ENCODE assay signal across 11 cellular contexts in the genomic region with DNA sequence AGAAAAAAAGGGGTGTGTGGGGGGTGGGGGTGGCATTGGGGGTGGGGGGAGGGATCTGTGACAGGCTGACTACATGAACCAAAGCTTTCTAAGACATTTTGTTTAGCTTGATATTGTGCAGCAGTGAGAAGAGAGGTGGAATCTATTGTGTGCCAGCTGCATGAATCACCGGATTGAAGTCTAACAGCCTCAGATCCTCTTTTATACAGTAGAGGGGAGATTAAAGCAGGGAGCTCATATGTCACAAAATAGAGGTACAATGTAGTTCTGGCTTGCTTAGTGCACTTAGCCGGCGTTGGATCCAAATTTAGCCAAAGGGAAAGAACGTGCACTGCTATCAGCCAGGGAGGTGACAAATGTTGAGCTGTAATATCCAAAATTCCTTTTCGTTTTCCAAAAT.
DNase-seq lines count a peak whose midpoint lies in the region; ATAC-seq and TF ChIP-seq lines count a peak whose summit lies in the region.
"Had no signal": no experiment of that assay in that cellular context is flagged by ENCODE, and none has a peak within 500 bp of the region (broad histone marks: within the 10 kb centered on the region; RNA-seq: fewer than 3 reads in every experiment).

No MANE protein-coding gene starts in this region.

- no peak overlapping the region for H3K9ac ChIP-seq in PC-3 (ENCODE audit: low read length)

- no peak for TF ChIP-seq EP300 in tibial nerve (IDR thresholded peaks at IDR 0.05)

- H3K27me3 ChIP-seq in PC-3 (ENCODE audit: low read length) (no peaks in the 10 kb centered on the region), Peyer's patch (no peaks in the 10 kb centered on the region), tibial nerve (no peaks in the 10 kb centered on the region)

- H3K4me3 ChIP-seq in PC-3 (ENCODE audit: low read length) = no peak overlapping the region
- H3K4me3 ChIP-seq in retinal pigment epithelial cell (ENCODE audit: low read length) = no peak overlapping the region
- H3K4me3 ChIP-seq in Peyer's patch = no peak overlapping the region
- no peak overlapping the region for H3K4me3 ChIP-seq in tibial nerve

- CTCF ChIA-PET in PC-3 (lab: Charles Lee) = no interaction called here

- H3K9me2 ChIP-seq in PC-3 (replicated peaks; ENCODE audit: low read length) = no peaks in the 10 kb centered on the region

- 70 to 75% methylated on average over 5 of the region's 5 CpGs for WGBS in tibial nerve, 2 donors

- POLR2A ChIA-PET in PC-3 (lab: Charles Lee; ENCODE audit: unreplicated experiment) = no interaction called here

- no peaks in the 10 kb centered on the region for H3K79me2 ChIP-seq in PC-3 (ENCODE audit: low read length)

- H3K9me3 ChIP-seq in PC-3 (ENCODE audit: low read length) (no peaks in the 10 kb centered on the region), Peyer's patch (no peaks in the 10 kb centered on the region), tibial nerve (peaks cover 0 to under 1% (median 0%) of the 10 kb centered on the region in 4 donors)

- H2AFZ ChIP-seq in PC-3 (ENCODE audit: low read length) = no peak overlapping the region

- DNase-seq in HCEC 1CT (peak; percentile 56), PC-3 (peak; percentile 26), fibroblast of peridontal ligament (ENCODE audit: extremely low read depth) (peak; percentile 49), retinal pigment epithelial cell (ENCODE audit: low read depth) (peak; percentile 68), globus pallidus (ENCODE audit: low spot score) (no peak), Peyer's patch (no peak), tibial nerve (ENCODE audit: low spot score in 2 of 2) (no peak), omental fat pad (ENCODE audit: low spot score) (no peak)
- DNase-seq: activated CD4-positive, alpha-beta memory T cell treated with anti-CD3 and anti-CD28 coated beads, Interleukin-2, amount 10 ng/mL, durations not matched to agents 7 days and 5 days; amniotic stem cell; DMS53 had no signal

- ATAC-seq in PC-3 (peak; percentile 56; the same call in 1 of the 2 replicates), omental fat pad (ENCODE audit: low FRiP score) (no peak)

- TF ChIP-seq CTCF in PC-3 (conservative IDR thresholded peaks at IDR 0.05; ENCODE audit: low read depth, low read length) (no peak), retinal pigment epithelial cell (conservative IDR thresholded peaks at IDR 0.05; ENCODE audit: low read depth, low read length) (no peak), Peyer's patch (IDR thresholded peaks at IDR 0.05) (no peak), tibial nerve (IDR thresholded peaks at IDR 0.05) (no peak), omental fat pad (IDR thresholded peaks at IDR 0.05) (no peak)

- intact Hi-C loops in PC-3 (cut with micrococcal nuclease) = no loop called here

- no peaks in the 10 kb centered on the region for H3F3A ChIP-seq in PC-3 (ENCODE audit: low read length, unreplicated experiment)

- no peaks in the 10 kb centered on the region for H3K4me1 ChIP-seq in PC-3 (ENCODE audit: insufficient read depth, low read length)
- peaks cover 0 to 4% (median 0%) of the 10 kb centered on the region in 4 donors for H3K4me1 ChIP-seq in Peyer's patch
- peaks cover 0 to 8% (median 0%) of the 10 kb centered on the region in 4 donors for H3K4me1 ChIP-seq in tibial nerve

- no peaks in the 10 kb centered on the region for H4K20me1 ChIP-seq in PC-3 (ENCODE audit: low read length)

- no peak overlapping the region for H3K27ac ChIP-seq in PC-3 (ENCODE audit: low read length)
- no peak overlapping the region for H3K27ac ChIP-seq in Peyer's patch
- no peak overlapping the region for H3K27ac ChIP-seq in tibial nerve

- no TSS peak for BruUV-seq in PC-3 (replicated peaks; lab: Mats Ljungman, UMichigan)

- TF ChIP-seq POLR2A in Peyer's patch (IDR thresholded peaks at IDR 0.05) (no peak), tibial nerve (IDR thresholded peaks at IDR 0.05) (no peak)

- H3K36me3 ChIP-seq in PC-3 (ENCODE audit: low read depth, low read length) (no peaks in the 10 kb centered on the region), Peyer's patch (no peaks in the 10 kb centered on the region), tibial nerve (no peaks in the 10 kb centered on the region)

- no peak overlapping the region for H3K4me2 ChIP-seq in PC-3 (ENCODE audit: low read length)

Comparison
In these comparisons a context has a peak if more than half of its experiments do, and no peak if none do; other contexts are left out.
1. DNase-seq: peak in HCEC 1CT (single experiment), PC-3 (single experiment), fibroblast of peridontal ligament (single experiment) and retinal pigment epithelial cell (single experiment); none in globus pallidus (single experiment), Peyer's patch (0 of 3), tibial nerve (0 of 2) and omental fat pad (single experiment).